8 cellular contexts compared by ENCODE assay signal in genomic region chr11:120337896-120338840, GRCh38. TPM values are rescaled to one million over a fixed set of nuclear protein-coding genes. Genes with fewer than 3 reads are reported as not detected.
DNase-seq lines count a peak whose midpoint lies in the region; ATAC-seq, FAIRE-seq and TF ChIP-seq lines count a peak whose summit lies in the region.

No MANE protein-coding gene starts in this region.

- no peak overlapping the region for H3K27ac Mint-ChIP-seq in activated T-helper 2 cell treated with anti-CD3 and anti-CD28 coated beads, Interferon-gamma antibody, Interleukin-2, Interleukin-4, amounts not matched to agents 10 μg/mL and 5 μg/mL and 100 μg/mL, durations not matched to agents 14 hours and 24 hours and 36 hours

- intact Hi-C loops in activated T-helper 2 cell treated with anti-CD3 and anti-CD28 coated beads, Interferon-gamma antibody, Interleukin-2, Interleukin-4, amounts not matched to agents 10 μg/mL and 5 μg/mL and 100 μg/mL, durations not matched to agents 14 hours and 24 hours and 36 hours (cut with micrococcal nuclease): loop anchor here (10.0 kb wide), 1 partner anchor 347 kb away; no protein-coding TSS in a partner anchor

- CTCF ChIA-PET in AG04450 (lab: Charles Lee): no interaction called here

- H3K79me2 ChIP-seq in keratinocyte (ENCODE audit: control insufficient read depth, insufficient read depth, low read length): peaks cover 47% of the 10 kb centered on the region

- H3K36me3 ChIP-seq in keratinocyte (ENCODE audit: control insufficient read depth in 2 of 2, extremely low read depth in 1 of 2, insufficient read depth in 2 of 2, low read length in 2 of 2) (no peaks in the 10 kb centered on the region), thoracic aorta (no peaks in the 10 kb centered on the region)

- H3K4me3 ChIP-seq in AG04450 (ENCODE audit: low read depth, low read length) (peak overlapping the region; percentile 87), keratinocyte (ENCODE audit: control insufficient read depth in 2 of 3, extremely low read depth in 1 of 3, insufficient read depth in 2 of 3, low read depth in 1 of 3, low read length in 3 of 3) (peak overlapping the region; percentile 92 to 98 (median 98)), thoracic aorta (peak overlapping the region; percentile 86)

- dilution Hi-C loops in keratinocyte (cut with MboI; ENCODE audit: extremely low pct_ligation_motif_present, low sequenced_read_pairs): no loop called here

- no peak overlapping the region for H3K27ac ChIP-seq in AG04450 (ENCODE audit: low read depth, low read length)
- peak overlapping the region; percentile 86 for H3K27ac ChIP-seq in keratinocyte (ENCODE audit: control insufficient read depth, insufficient read depth, low read length)
- H3K27ac ChIP-seq in thoracic aorta: peak overlapping the region; percentile 95 to 99

- FAIRE-seq in keratinocyte (lab: Jason Lieb, UNC): no peak

- H3K4me3 Mint-ChIP-seq in activated T-helper 2 cell treated with anti-CD3 and anti-CD28 coated beads, Interferon-gamma antibody, Interleukin-2, Interleukin-4, amounts not matched to agents 10 μg/mL and 5 μg/mL and 100 μg/mL, durations not matched to agents 14 hours and 24 hours and 36 hours (ENCODE audit: low read depth): peak overlapping the region; percentile 91

- peaks cover 13% of the 10 kb centered on the region for H3K36me3 Mint-ChIP-seq in activated T-helper 2 cell treated with anti-CD3 and anti-CD28 coated beads, Interferon-gamma antibody, Interleukin-2, Interleukin-4, amounts not matched to agents 10 μg/mL and 5 μg/mL and 100 μg/mL, durations not matched to agents 14 hours and 24 hours and 36 hours (ENCODE audit: low read depth)

- no peak for DNase-seq in AG04450 (ENCODE audit: low read depth, low spot score)
- peak; percentile 77 for DNase-seq in HCEC 1CT
- no peak for DNase-seq in activated T-helper 2 cell treated with anti-CD3 and anti-CD28 coated beads, Interferon-gamma antibody, Interleukin-2, Interleukin-4, amounts not matched to agents 10 μg/mL and 5 μg/mL and 100 μg/mL, durations not matched to agents 14 hours and 24 hours and 36 hours (ENCODE audit: low spot score)
- no peak for DNase-seq in keratinocyte (ENCODE audit: low read depth, low spot score)
- no peak for DNase-seq in thoracic aorta (ENCODE audit: low spot score)
- DNase-seq in ureter (ENCODE audit: low spot score): no peak

- H3K27me3 ChIP-seq in AG04450 (ENCODE audit: control insufficient read depth, insufficient read depth, low read length) (no peaks in the 10 kb centered on the region), keratinocyte (ENCODE audit: control insufficient read depth, extremely low read depth, insufficient read depth, low read length) (no peaks in the 10 kb centered on the region), thoracic aorta (replicated peaks; ENCODE audit: insufficient read depth) (no peaks in the 10 kb centered on the region)

- H3K4me2 ChIP-seq in keratinocyte (ENCODE audit: control insufficient read depth, extremely low read depth, insufficient read depth, low read depth, low read length): peak overlapping the region; percentile 100

- peaks cover 6% of the 10 kb centered on the region for H3K9me3 Mint-ChIP-seq in activated T-helper 2 cell treated with anti-CD3 and anti-CD28 coated beads, Interferon-gamma antibody, Interleukin-2, Interleukin-4, amounts not matched to agents 10 μg/mL and 5 μg/mL and 100 μg/mL, durations not matched to agents 14 hours and 24 hours and 36 hours

- peak overlapping the region; percentile 22 for H2AFZ ChIP-seq in keratinocyte (ENCODE audit: control insufficient read depth, low read length)

- H3K9ac ChIP-seq in keratinocyte (ENCODE audit: control insufficient read depth, extremely low read depth, insufficient read depth, low read length): peak overlapping the region; percentile 93

- peaks cover 59% of the 10 kb centered on the region for H3K27me3 Mint-ChIP-seq in activated T-helper 2 cell treated with anti-CD3 and anti-CD28 coated beads, Interferon-gamma antibody, Interleukin-2, Interleukin-4, amounts not matched to agents 10 μg/mL and 5 μg/mL and 100 μg/mL, durations not matched to agents 14 hours and 24 hours and 36 hours (ENCODE audit: low read depth)

- H3K9me3 ChIP-seq in AG04450 (ENCODE audit: control insufficient read depth, insufficient read depth, low read length) (no peaks in the 10 kb centered on the region), keratinocyte (ENCODE audit: control insufficient read depth, low read depth, low read length) (no peaks in the 10 kb centered on the region), thoracic aorta (no peaks in the 10 kb centered on the region)

- H4K20me1 ChIP-seq in keratinocyte (ENCODE audit: control insufficient read depth, extremely low read depth, insufficient read depth, low read length): peaks cover 12% of the 10 kb centered on the region

- no peaks in the 10 kb centered on the region for H3K9me1 ChIP-seq in keratinocyte (ENCODE audit: control insufficient read depth, extremely low read depth, insufficient read depth, low read length)

- H3K4me1 ChIP-seq in keratinocyte (ENCODE audit: control insufficient read depth, extremely low read depth, insufficient read depth, low read length): peaks cover 62% of the 10 kb centered on the region
- H3K4me1 ChIP-seq in thoracic aorta (ENCODE audit: control insufficient read depth in 1 of 2, low read depth in 2 of 2): peaks cover 19 to 62% of the 10 kb centered on the region in 2 donors

- TF ChIP-seq CTCF in AG04450 (IDR thresholded peaks at IDR 0.05; ENCODE audit: low read depth, low read length) (no peak), keratinocyte (optimal IDR thresholded peaks at IDR 0.05 in 1 of 3, IDR thresholded peaks at IDR 0.05 in 1 of 3, conservative IDR thresholded peaks at IDR 0.05 in 1 of 3; ENCODE audit: extremely low read depth in 1 of 3, insufficient read depth in 2 of 3, low read length in 3 of 3) (no peak), thoracic aorta (IDR thresholded peaks at IDR 0.05) (no peak)

- H3K4me1 Mint-ChIP-seq in activated T-helper 2 cell treated with anti-CD3 and anti-CD28 coated beads, Interferon-gamma antibody, Interleukin-2, Interleukin-4, amounts not matched to agents 10 μg/mL and 5 μg/mL and 100 μg/mL, durations not matched to agents 14 hours and 24 hours and 36 hours (ENCODE audit: low read depth): peaks cover 37% of the 10 kb centered on the region

- POLR2A ChIA-PET in AG04450 (lab: Yijun Ruan, JAX): interaction anchor here (0.5 to 3.2 kb wide), 5 partner anchors 11 to 1243 kb away, joined by 3 to 15 read pairs (median 6); no protein-coding TSS in a partner anchor

- ATAC-seq in thoracic aorta (ENCODE audit: insufficient number of reproducible peaks, low FRiP score, low read depth) (no peak), GM19023 (IDR thresholded peaks at IDR 0.05; ENCODE audit: unreplicated experiment) (no peak), HG03095 (IDR thresholded peaks at IDR 0.05; ENCODE audit: unreplicated experiment) (no peak)

RNA-seq across cellular contexts. Expression of gene ARHGEF12, which starts 2.0 kb away (rescaled TPM):
- polyA plus RNA-seq in AG04450 (2011; rRNA removed) (62.7 and 64.8 TPM in 2 replicates), keratinocyte (22.1 to 28.8 TPM (median 25.3 TPM) in 3 replicates)
- polyA minus RNA-seq in AG04450 (2011; rRNA and poly(A)+ RNA removed): 135 and 182 TPM in 2 replicates
- 17.4 and 17.7 TPM in 2 replicates for total RNA-seq in activated T-helper 2 cell treated with anti-CD3 and anti-CD28 coated beads, Interferon-gamma antibody, Interleukin-2, Interleukin-4, amounts not matched to agents 10 μg/mL and 5 μg/mL and 100 μg/mL, durations not matched to agents 14 hours and 24 hours and 36 hours
- 60.7 TPM for polyA plus RNA-seq in keratinocyte (2011; ENCODE audit: low read depth)
- 19.6 and 29.9 TPM in 2 replicates for polyA plus RNA-seq in keratinocyte (2011; cell fraction: cytosol; rRNA removed)
- polyA plus RNA-seq in keratinocyte (2011; cell fraction: nucleus; rRNA removed): 32.0 and 36.7 TPM in 2 replicates
- 23.3 and 31.8 TPM in 2 replicates for polyA plus RNA-seq in keratinocyte (2012; ENCODE audit: low replicate concordance)
- 31.0 to 127 TPM (median 68.3 TPM) in 3 replicates for polyA minus RNA-seq in keratinocyte
- 47.2 TPM for polyA minus RNA-seq in keratinocyte (2011; cell fraction: cytosol; rRNA and poly(A)+ RNA removed)
- polyA minus RNA-seq in keratinocyte (2011; cell fraction: nucleus; rRNA and poly(A)+ RNA removed): 61.3 and 130 TPM in 2 replicates
- total RNA-seq in thoracic aorta (100 to 1,000 TPM; 113 to 132 TPM), ureter (163 TPM)

RNA-seq across cellular contexts. Expression of gene TLCD5, which starts 13.1 kb away (rescaled TPM):
- polyA plus RNA-seq in AG04450 (2011; rRNA removed): 13.6 and 14.9 TPM in 2 replicates
- 9.4 and 11.6 TPM in 2 replicates for polyA minus RNA-seq in AG04450 (2011; rRNA and poly(A)+ RNA removed)
- total RNA-seq in activated T-helper 2 cell treated with anti-CD3 and anti-CD28 coated beads, Interferon-gamma antibody, Interleukin-2, Interleukin-4, amounts not matched to agents 10 μg/mL and 5 μg/mL and 100 μg/mL, durations not matched to agents 14 hours and 24 hours and 36 hours: 0.41 and 0.46 TPM in 2 replicates
- polyA plus RNA-seq in keratinocyte: 2.7 to 4.0 TPM (median 3.7 TPM) in 3 replicates
- polyA plus RNA-seq in keratinocyte (2011; ENCODE audit: low read depth): 0.50 TPM
- 2.5 and 2.7 TPM in 2 replicates for polyA plus RNA-seq in keratinocyte (2011; cell fraction: cytosol; rRNA removed)
- 5.7 and 6.9 TPM in 2 replicates for polyA plus RNA-seq in keratinocyte (2011; cell fraction: nucleus; rRNA removed)
- 1.7 and 2.0 TPM in 2 replicates for polyA plus RNA-seq in keratinocyte (2012; ENCODE audit: low replicate concordance)
- 0.49 to 2.4 TPM (median 2.4 TPM) in 3 replicates for polyA minus RNA-seq in keratinocyte
- 0.96 TPM for polyA minus RNA-seq in keratinocyte (2011; cell fraction: cytosol; rRNA and poly(A)+ RNA removed)
- polyA minus RNA-seq in keratinocyte (2011; cell fraction: nucleus; rRNA and poly(A)+ RNA removed): 1.2 and 2.6 TPM in 2 replicates
- 10 to 100 TPM in 1 of 2 donors, 1 to 10 TPM in 1; 8.0 to 10.7 TPM for total RNA-seq in thoracic aorta
- total RNA-seq in ureter: 5.6 TPM
